ENCODE assay signal across 8 cellular contexts in genomic region chr16:3059723-3060242, GRCh38. TPM values are rescaled to one million over a fixed set of nuclear protein-coding genes. Genes with fewer than 3 reads are reported as not detected.
DNase-seq lines count a peak whose midpoint lies in the region; ATAC-seq lines count a peak whose summit lies in the region.
"Had no signal": no experiment of that assay in that cellular context is flagged by ENCODE, and none has a peak within 500 bp of the region (broad histone marks: within the 10 kb centered on the region; RNA-seq: fewer than 3 reads in every experiment).

No MANE protein-coding gene starts in this region.

- H3K36me3 Mint-ChIP-seq in activated T-helper 17 cell treated with anti-CD3 and anti-CD28 coated beads, Interleukin-2, amount 50 U/mL, for 72 hours (ENCODE audit: low read depth), result peaks cover 46% of the 10 kb centered on the region
- H3K36me3 Mint-ChIP-seq in immature natural killer cell, result peaks cover 0 to 12% (median 6%) of the 10 kb centered on the region in 3 donors

- peak; percentile 3 for ATAC-seq in HG02973 (IDR thresholded peaks at IDR 0.05; ENCODE audit: unreplicated experiment)
- no peak for ATAC-seq in activated T-helper 17 cell treated with anti-CD3 and anti-CD28 coated beads, Interleukin-2, amount 50 U/mL, for 72 hours (replicated peaks)
- ATAC-seq in GM19452 (IDR thresholded peaks at IDR 0.05; ENCODE audit: unreplicated experiment), result no peak
- no peak for ATAC-seq in HG03565 (IDR thresholded peaks at IDR 0.05; ENCODE audit: unreplicated experiment)

- H3K4me3 Mint-ChIP-seq in activated T-helper 17 cell treated with anti-CD3 and anti-CD28 coated beads, Interleukin-2, amount 50 U/mL, for 72 hours, result peak overlapping the region; percentile 88
- H3K4me3 Mint-ChIP-seq in immature natural killer cell, result peak overlapping the region; percentile 82 to 88 (median 83)

- H3K36me3 ChIP-seq in subcutaneous abdominal adipose tissue (ENCODE audit: control insufficient read depth in 5 of 5, insufficient read depth in 5 of 5, low read length in 5 of 5), result peaks cover 0 to 1% (median 0%) of the 10 kb centered on the region in 5 donors

- H3K9ac ChIP-seq in subcutaneous abdominal adipose tissue (ENCODE audit: low read length in 5 of 5), result peak overlapping the region; percentile 42 to 79 (median 48)

- H3K27me3 Mint-ChIP-seq in activated T-helper 17 cell treated with anti-CD3 and anti-CD28 coated beads, Interleukin-2, amount 50 U/mL, for 72 hours, result no peaks in the 10 kb centered on the region
- peaks cover 2 to 6% (median 3%) of the 10 kb centered on the region in 3 donors for H3K27me3 Mint-ChIP-seq in immature natural killer cell (ENCODE audit: low read depth in 3 of 3)

- peak overlapping the region; percentile 92 for H3K27ac Mint-ChIP-seq in activated T-helper 17 cell treated with anti-CD3 and anti-CD28 coated beads, Interleukin-2, amount 50 U/mL, for 72 hours
- peak overlapping the region; percentile 82 to 92 (median 90) for H3K27ac Mint-ChIP-seq in immature natural killer cell

- H3K27me3 ChIP-seq in subcutaneous abdominal adipose tissue (ENCODE audit: control insufficient read depth in 5 of 5, insufficient read depth in 4 of 5, low read length in 5 of 5), result no peaks in the 10 kb centered on the region

- H3K4me1 Mint-ChIP-seq in activated T-helper 17 cell treated with anti-CD3 and anti-CD28 coated beads, Interleukin-2, amount 50 U/mL, for 72 hours, result peaks cover 41% of the 10 kb centered on the region
- peaks cover 42 to 52% of the 10 kb centered on the region in 2 donors for H3K4me1 Mint-ChIP-seq in immature natural killer cell

- no peaks in the 10 kb centered on the region for H3K9me3 ChIP-seq in subcutaneous abdominal adipose tissue (ENCODE audit: control insufficient read depth in 5 of 5, low read length in 5 of 5)

- no peaks in the 10 kb centered on the region for H3K9me3 Mint-ChIP-seq in activated T-helper 17 cell treated with anti-CD3 and anti-CD28 coated beads, Interleukin-2, amount 50 U/mL, for 72 hours
- no peaks in the 10 kb centered on the region for H3K9me3 Mint-ChIP-seq in immature natural killer cell

- peak overlapping the region; percentile 22 to 80 (median 63) for H3K4me3 ChIP-seq in subcutaneous abdominal adipose tissue (ENCODE audit: low read depth in 1 of 5, low read length in 5 of 5)

- peak overlapping the region; percentile 86 for H3K27ac ChIP-seq in subcutaneous abdominal adipose tissue (ENCODE audit: low read depth, low read length)

- H3K4me1 ChIP-seq in subcutaneous abdominal adipose tissue (ENCODE audit: control insufficient read depth in 5 of 5, insufficient read depth in 5 of 5, low read length in 5 of 5), result peaks cover 0 to 34% (median 23%) of the 10 kb centered on the region in 5 donors

- DNase-seq in immature natural killer cell (no peak), cerebellar cortex (ENCODE audit: low spot score) (no peak)

RNA-seq across cellular contexts. Expression of gene IL32, which starts 5.7 kb away (rescaled TPM):
- 1,000 to 10,000 TPM; 3,603 to 3,666 TPM for total RNA-seq in activated T-helper 17 cell treated with anti-CD3 and anti-CD28 coated beads, Interleukin-2, amount 50 U/mL, for 72 hours
- 1,000 to 10,000 TPM in 1 of 3 donors, 100 to 1,000 TPM in 2; 878 to 1,331 (median 944) TPM for polyA plus RNA-seq in immature natural killer cell

RNA-seq across cellular contexts. Expression of gene MMP25, which starts 13.4 kb away (rescaled TPM):
- total RNA-seq in activated T-helper 17 cell treated with anti-CD3 and anti-CD28 coated beads, Interleukin-2, amount 50 U/mL, for 72 hours, result 1 to 10 TPM; 5.9 to 7.1 TPM
- polyA plus RNA-seq in immature natural killer cell, result 1 to 10 TPM in 1 of 3 donors, under 1 TPM in 2; 0.19 to 2.2 (median 0.73) TPM

RNA-seq across cellular contexts. Expression of gene BICDL2, which starts 23.0 kb away (rescaled TPM):
- total RNA-seq in activated T-helper 17 cell treated with anti-CD3 and anti-CD28 coated beads, Interleukin-2, amount 50 U/mL, for 72 hours, result 10 to 100 TPM in 1 of 2 donors, 1 to 10 TPM in 1; 1.1 to 12.1 TPM
- polyA plus RNA-seq in immature natural killer cell, result not detected
- total RNA-seq: glomerular endothelial cell had no signal

RNA-seq across cellular contexts. Expression of gene THOC6, which starts 35.9 kb away (rescaled TPM):
- 10 to 100 TPM; 49.8 to 68.1 TPM for total RNA-seq in activated T-helper 17 cell treated with anti-CD3 and anti-CD28 coated beads, Interleukin-2, amount 50 U/mL, for 72 hours
- 10 to 100 TPM; 40.1 to 45.4 (median 42.1) TPM for polyA plus RNA-seq in immature natural killer cell

RNA-seq across cellular contexts. Expression of gene HCFC1R1, which starts 36.0 kb away (rescaled TPM):
- 10 to 100 TPM; 28.2 to 46.0 TPM for total RNA-seq in activated T-helper 17 cell treated with anti-CD3 and anti-CD28 coated beads, Interleukin-2, amount 50 U/mL, for 72 hours
- 10 to 100 TPM; 17.2 to 37.3 (median 21.5) TPM for polyA plus RNA-seq in immature natural killer cell
